ENCODE assay signal across 8 cellular contexts in the genomic region with DNA sequence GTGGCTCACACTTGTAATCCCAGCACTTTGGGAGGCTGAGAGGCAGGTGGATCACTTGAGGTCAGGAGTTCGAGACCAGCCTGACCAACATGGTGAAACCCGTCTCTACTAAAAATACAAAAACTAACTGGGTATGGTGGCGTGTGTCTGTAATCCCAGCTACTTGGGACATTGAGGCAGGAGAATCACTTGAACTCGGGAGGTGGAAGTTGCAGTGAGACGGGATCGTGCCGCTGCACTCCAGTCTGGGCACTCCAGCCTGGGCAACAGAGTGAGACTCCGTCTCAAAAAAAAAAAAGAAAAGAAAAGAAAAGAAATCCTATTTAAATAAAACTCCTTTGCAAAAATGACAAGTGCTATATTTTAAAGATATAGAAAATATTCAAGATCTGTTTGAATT. TPM values are rescaled to one million over a fixed set of nuclear protein-coding genes. Genes with fewer than 3 reads are reported as not detected.
DNase-seq lines count a peak whose midpoint lies in the region; ATAC-seq and TF ChIP-seq lines count a peak whose summit lies in the region.
"Not testable (repeated sequence)": the region's sequence is repeated elsewhere in the genome, so short reads cannot be mapped to it uniquely, and the experiment has no call there.

No MANE protein-coding gene starts in this region.

- not testable (repeated sequence) for H3K27me3 ChIP-seq in BLaER1 treated with 17β-estradiol and CSF1 and Interleukin-3, amounts not matched to agents 10 nM and 100 nM; HCT116 (ENCODE audit: insufficient read depth, low read length); SK-N-SH (ENCODE audit: insufficient read depth); body of pancreas; cardiac muscle cell; suprapubic skin

- TF ChIP-seq POLR2A in HCT116 (IDR thresholded peaks at IDR 0.05; ENCODE audit: borderline replicate concordance, extremely low read depth, insufficient read depth, insufficient read length); body of pancreas (IDR thresholded peaks at IDR 0.05); suprapubic skin (IDR thresholded peaks at IDR 0.05): not testable (repeated sequence)

- H3K27ac ChIP-seq in BLaER1 treated with 17β-estradiol and CSF1 and Interleukin-3, amounts not matched to agents 10 nM and 100 nM; HCT116 (ENCODE audit: low read depth, low read length): not testable (repeated sequence)
- H3K27ac ChIP-seq in SK-N-SH (ENCODE audit: low read depth in 2 of 2, low read length in 1 of 2), result peak overlapping the region in 1 of 2 experiments; percentile 91; a peak in 3 of 4 replicates
- peak overlapping the region in 3 of 4 donors; percentile 13 to 100 (median 100) for H3K27ac ChIP-seq in body of pancreas
- H3K27ac ChIP-seq in cardiac muscle cell, result peak overlapping the region; percentile 99
- H3K27ac ChIP-seq in suprapubic skin, result peak overlapping the region; percentile 52

- H3K27me3 Mint-ChIP-seq in activated T-cell treated with anti-CD3 and anti-CD28 coated beads, Interleukin-2, amount 50 U/mL, for 24 hours; natural killer cell treated with Interleukin-12 subunit alpha and Interleukin-12 subunit beta and Interleukin-15 and Interleukin-18, amount 100 ng/mL, for 72 hours: not testable (repeated sequence)

- peaks cover 44% of the 10 kb centered on the region for H3F3A ChIP-seq in SK-N-SH (replicated peaks; ENCODE audit: insufficient read depth)

- intact Hi-C loops in HCT116 (cut with micrococcal nuclease), result not testable (repeated sequence)
- intact Hi-C loops in body of pancreas (cut with DNase I), result loop anchor here (10.0 kb wide), 1 partner anchor 61 kb away; no protein-coding TSS in a partner anchor

- peaks cover 67 to 97% (median 78%) of the 10 kb centered on the region in 10 experiments for H3K4me1 ChIP-seq in BLaER1 treated with 17β-estradiol and CSF1 and Interleukin-3, amounts not matched to agents 10 nM and 100 nM
- peaks cover 0 to 42% of the 10 kb centered on the region in 2 experiments; a peak in 2 of 4 replicates for H3K4me1 ChIP-seq in HCT116 (ENCODE audit: control insufficient read depth in 1 of 2, insufficient read depth in 2 of 2, low read length in 2 of 2)
- H3K4me1 ChIP-seq in SK-N-SH (ENCODE audit: control insufficient read depth in 1 of 2, insufficient read depth in 2 of 2, low read depth in 1 of 2, low read length in 1 of 2), result peaks cover 27 to 71% of the 10 kb centered on the region in 2 experiments
- peaks cover 88% of the 10 kb centered on the region for H3K4me1 ChIP-seq in body of pancreas
- H3K4me1 ChIP-seq in cardiac muscle cell (ENCODE audit: low read depth), result peaks cover 83% of the 10 kb centered on the region
- H3K4me1 ChIP-seq in suprapubic skin, result peaks cover 97% of the 10 kb centered on the region

- 96% methylated on average over 8 of the region's 8 CpGs for WGBS in SK-N-SH (ENCODE audit: low lambda C conversion rate)
- WGBS in body of pancreas, 2 donors, result 83 to 87% methylated on average over 8 of the region's 8 CpGs
- WGBS in suprapubic skin, result 81% methylated on average over 8 of the region's 8 CpGs

- CTCF ChIA-PET in HCT116 (lab: Charles Lee), result not testable (repeated sequence)
- CTCF ChIA-PET in SK-N-SH (lab: Yijun Ruan, JAX), result interaction anchor here (2.8 to 3.4 kb wide), 2 partner anchors 8 to 323 kb away, joined by 8 to 14 read pairs; no protein-coding TSS in a partner anchor

- H3K9me3 Mint-ChIP-seq in activated T-cell treated with anti-CD3 and anti-CD28 coated beads, Interleukin-2, amount 50 U/mL, for 24 hours; natural killer cell treated with Interleukin-12 subunit alpha and Interleukin-12 subunit beta and Interleukin-15 and Interleukin-18, amount 100 ng/mL, for 72 hours: not testable (repeated sequence)

- peak overlapping the region; percentile 50 to 98 (median 82); a peak in 20 of 22 replicates for H3K4me2 ChIP-seq in BLaER1 treated with 17β-estradiol and CSF1 and Interleukin-3, amounts not matched to agents 10 nM and 100 nM
- H3K4me2 ChIP-seq in HCT116 (ENCODE audit: low read length) (peak overlapping the region; percentile 22; the same call in 1 of the 2 replicates), SK-N-SH (peak overlapping the region; percentile 60)

- H3K4me3 Mint-ChIP-seq in activated T-cell treated with anti-CD3 and anti-CD28 coated beads, Interleukin-2, amount 50 U/mL, for 24 hours, result peak overlapping the region; percentile 100
- peak overlapping the region; percentile 96 for H3K4me3 Mint-ChIP-seq in natural killer cell treated with Interleukin-12 subunit alpha and Interleukin-12 subunit beta and Interleukin-15 and Interleukin-18, amount 100 ng/mL, for 72 hours

- H3K79me2 ChIP-seq in HCT116 (ENCODE audit: insufficient read depth, low read length), result not testable (repeated sequence)
- peaks cover 94% of the 10 kb centered on the region for H3K79me2 ChIP-seq in SK-N-SH (ENCODE audit: insufficient read depth)

- not testable (repeated sequence) for H3K4me3 ChIP-seq in BLaER1 treated with 17β-estradiol and CSF1 and Interleukin-3, amounts not matched to agents 10 nM and 100 nM; HCT116 (replicated peaks in 1 of 2; ENCODE audit: low read depth in 1 of 2, low read length in 2 of 2); body of pancreas; cardiac muscle cell
- H3K4me3 ChIP-seq in SK-N-SH (ENCODE audit: low read depth in 2 of 2, low read length in 1 of 2) (0 out of 4 replicates have a peak overlapping the region, but pooled peaks of 1 of the 2 experiments have one; percentile 5), suprapubic skin (peak overlapping the region; percentile 83)

- not testable (repeated sequence) for TF ChIP-seq CTCF in HCT116 (IDR thresholded peaks at IDR 0.05 in 2 of 3, conservative IDR thresholded peaks at IDR 0.05 in 1 of 3; ENCODE audit: borderline replicate concordance in 1 of 3, insufficient read depth in 1 of 3, low read depth in 2 of 3, low read length in 2 of 3); SK-N-SH (IDR thresholded peaks at IDR 0.05); body of pancreas (IDR thresholded peaks at IDR 0.05); cardiac muscle cell (IDR thresholded peaks at IDR 0.05; ENCODE audit: low read depth, low read length); suprapubic skin (IDR thresholded peaks at IDR 0.05)

- peaks cover 69% of the 10 kb centered on the region for H3K36me3 Mint-ChIP-seq in activated T-cell treated with anti-CD3 and anti-CD28 coated beads, Interleukin-2, amount 50 U/mL, for 24 hours (ENCODE audit: low read depth)
- H3K36me3 Mint-ChIP-seq in natural killer cell treated with Interleukin-12 subunit alpha and Interleukin-12 subunit beta and Interleukin-15 and Interleukin-18, amount 100 ng/mL, for 72 hours, result peaks cover 29% of the 10 kb centered on the region

- peaks cover 0 to 83% (median 51%) of the 10 kb centered on the region in 11 experiments; a peak in 17 of 22 replicates for H3K36me3 ChIP-seq in BLaER1 treated with 17β-estradiol and CSF1 and Interleukin-3, amounts not matched to agents 10 nM and 100 nM
- not testable (repeated sequence) for H3K36me3 ChIP-seq in HCT116 (ENCODE audit: control insufficient read depth in 1 of 2, insufficient read depth in 2 of 2, low read length in 2 of 2); body of pancreas (replicated peaks in 1 of 2; ENCODE audit: insufficient read depth in 1 of 2, low read depth in 2 of 2); cardiac muscle cell; suprapubic skin
- peaks cover 0 to 11% of the 10 kb centered on the region in 2 experiments for H3K36me3 ChIP-seq in SK-N-SH (replicated peaks in 1 of 2; ENCODE audit: control insufficient read depth in 1 of 2, insufficient read depth in 2 of 2, low read length in 1 of 2)

- H4K20me1 ChIP-seq in BLaER1 treated with 17β-estradiol and CSF1 and Interleukin-3, amounts not matched to agents 10 nM and 100 nM, result peaks cover 50 to 100% (median 98%) of the 10 kb centered on the region in 11 experiments
- H4K20me1 ChIP-seq in HCT116 (ENCODE audit: insufficient read depth); SK-N-SH (ENCODE audit: insufficient read depth): not testable (repeated sequence)

- TF ChIP-seq EP300 in SK-N-SH (IDR thresholded peaks at IDR 0.05; ENCODE audit: borderline replicate concordance in 1 of 2, low read depth in 1 of 2, low read length in 1 of 2); suprapubic skin (IDR thresholded peaks at IDR 0.05): not testable (repeated sequence)

- not testable (repeated sequence) for H2AFZ ChIP-seq in HCT116 (ENCODE audit: low read depth, low read length, poor library complexity, severe bottlenecking)
- H2AFZ ChIP-seq in SK-N-SH (ENCODE audit: low read depth), result 0 out of 2 replicates have a peak overlapping the region, but pooled peaks have one; percentile 0

- RAD21 ChIA-PET in HCT116 (lab: Charles Lee; ENCODE audit: low non-redundant PET in 1 of 2, low total read pairs in 2 of 2, uncharacterized antibody in 2 of 2, unreplicated experiment in 2 of 2), result not testable (repeated sequence)

- ATAC-seq in HCT116; body of pancreas; natural killer cell treated with Interleukin-12 subunit alpha and Interleukin-12 subunit beta and Interleukin-15 and Interleukin-18, amount 100 ng/mL, for 72 hours: not testable (repeated sequence)

- BruUV-seq in HCT116 (replicated peaks; lab: Mats Ljungman, UMichigan), result not testable (repeated sequence)

- not testable (repeated sequence) for H3K9me2 ChIP-seq in HCT116 (ENCODE audit: insufficient read depth); SK-N-SH

- not testable (repeated sequence) for H3K9ac ChIP-seq in BLaER1 treated with 17β-estradiol and CSF1 and Interleukin-3, amounts not matched to agents 10 nM and 100 nM; HCT116 (ENCODE audit: low read length); SK-N-SH

- H3K27ac Mint-ChIP-seq in activated T-cell treated with anti-CD3 and anti-CD28 coated beads, Interleukin-2, amount 50 U/mL, for 24 hours, result peak overlapping the region; percentile 99
- peak overlapping the region; percentile 92 to 95 for H3K27ac Mint-ChIP-seq in natural killer cell treated with Interleukin-12 subunit alpha and Interleukin-12 subunit beta and Interleukin-15 and Interleukin-18, amount 100 ng/mL, for 72 hours

- peaks cover 95% of the 10 kb centered on the region for H3K4me1 Mint-ChIP-seq in activated T-cell treated with anti-CD3 and anti-CD28 coated beads, Interleukin-2, amount 50 U/mL, for 24 hours (ENCODE audit: low read depth)
- peaks cover 70 to 85% of the 10 kb centered on the region in 2 donors for H3K4me1 Mint-ChIP-seq in natural killer cell treated with Interleukin-12 subunit alpha and Interleukin-12 subunit beta and Interleukin-15 and Interleukin-18, amount 100 ng/mL, for 72 hours (ENCODE audit: low read depth in 2 of 2)

- H3K9me3 ChIP-seq in BLaER1 treated with 17β-estradiol and CSF1 and Interleukin-3, amounts not matched to agents 10 nM and 100 nM (replicated peaks in 1 of 11); HCT116 (ENCODE audit: control insufficient read depth in 1 of 2, insufficient read depth in 1 of 2, low read depth in 1 of 2, low read length in 2 of 2); SK-N-SH; body of pancreas; cardiac muscle cell (ENCODE audit: low read depth); suprapubic skin: not testable (repeated sequence)

- POLR2A ChIA-PET in HCT116 (lab: Charles Lee), result interaction anchor here (7.8 kb wide), 1 partner anchor 10 kb away, joined by 91 read pairs; a partner anchor contains a TSS
- POLR2A ChIA-PET in SK-N-SH (lab: Yijun Ruan, JAX), result not testable (repeated sequence)

- not testable (repeated sequence) for DNase-seq in HCT116 (ENCODE audit: low read depth, low spot score); SK-N-SH; activated T-cell treated with anti-CD3 and anti-CD28 coated beads, Interleukin-2, amount 50 U/mL, for 24 hours; body of pancreas; cardiac muscle cell (ENCODE audit: low read depth in 1 of 2, low spot score in 1 of 2); natural killer cell treated with Interleukin-12 subunit alpha and Interleukin-12 subunit beta and Interleukin-15 and Interleukin-18, amount 100 ng/mL, for 72 hours (ENCODE audit: low spot score); suprapubic skin (ENCODE audit: low spot score in 2 of 2)

- not testable (repeated sequence) for TF ChIP-seq RAD21 in HCT116 (IDR thresholded peaks at IDR 0.05; ENCODE audit: low read depth); SK-N-SH (IDR thresholded peaks at IDR 0.05; ENCODE audit: low read length)

RNA-seq across cellular contexts. Expression of a gene that starts 10.1 kb away (rescaled TPM):
- 57.3 TPM for total RNA-seq in HCT116 (2021; ENCODE audit: unreplicated experiment)
- polyA plus RNA-seq in HCT116 (2012), result 85.6 and 108 TPM in 2 replicates
- polyA plus RNA-seq in SK-N-SH (2012; rRNA removed), result 16.2 and 28.3 TPM in 2 replicates
- polyA plus RNA-seq in SK-N-SH (2012; cell fraction: cytosol; rRNA removed), result 19.6 and 23.8 TPM in 2 replicates
- polyA plus RNA-seq in SK-N-SH (2012; cell fraction: nucleus; rRNA removed), result 15.1 and 15.2 TPM in 2 replicates
- total RNA-seq in body of pancreas, result 10 to 100 TPM; 48.5 to 53.7 TPM
- 46.4 and 61.2 TPM in 2 replicates for total RNA-seq in cardiac muscle cell
- 219 and 277 TPM in 2 replicates for polyA plus RNA-seq in cardiac muscle cell
- total RNA-seq in natural killer cell treated with Interleukin-12 subunit alpha and Interleukin-12 subunit beta and Interleukin-15 and Interleukin-18, amount 100 ng/mL, for 72 hours, result 100 to 1,000 TPM in 1 of 2 donors, 10 to 100 TPM in 1; 80.0 to 249 TPM
- total RNA-seq in suprapubic skin, result 100 to 1,000 TPM; 103 to 178 (median 156) TPM

Comparison
In these comparisons a context has a peak if more than half of its experiments do, and no peak if none do; other contexts are left out.
1. H3K4me2 ChIP-seq: peak in every context shown above with its lines; median percentile 82 in BLaER1 treated with 17β-estradiol and CSF1 and Interleukin-3, amounts not matched to agents 10 nM and 100 nM; 60 in SK-N-SH; 22 in HCT116.